Comparison of ENCODE assay signal across 8 cellular contexts in genomic region chr1:204516180-204516879, GRCh38. TPM values are rescaled to one million over a fixed set of nuclear protein-coding genes. Genes with fewer than 3 reads are reported as not detected.
A peak's percentile ranks its signal among the peaks of the same experiment; 100 is the strongest.
DNase-seq lines count a peak whose midpoint lies in the region; ATAC-seq lines count a peak whose summit lies in the region.

Gene MDM4 (plus strand): TSS chr1:204516406. CDS start chr1:204525519, 9,113 bp downstream.

- peak; percentile 64 for ATAC-seq in GM21367 (IDR thresholded peaks at IDR 0.05; ENCODE audit: unreplicated experiment)

- H3K4me3 ChIP-seq in effector memory CD4-positive, alpha-beta T cell (ENCODE audit: insufficient read depth, low read depth, low read length, poor library complexity, severe bottlenecking) = peak within 1 kb of the TSS; percentile 69

- peak within 1 kb of the TSS; percentile 97 for H3K27ac ChIP-seq in effector memory CD4-positive, alpha-beta T cell (ENCODE audit: insufficient read depth, low read length, poor library complexity, severe bottlenecking)

- peaks cover 32% of the 10 kb centered on the region for H3K4me1 ChIP-seq in effector memory CD4-positive, alpha-beta T cell (ENCODE audit: control insufficient read depth, insufficient read depth, low read length, poor library complexity, severe bottlenecking)

- peaks cover 14% of the 10 kb centered on the region for H3K36me3 ChIP-seq in effector memory CD4-positive, alpha-beta T cell (ENCODE audit: control insufficient read depth, insufficient read depth, low read length)

- no peaks in the 10 kb centered on the region for H3K27me3 ChIP-seq in effector memory CD4-positive, alpha-beta T cell (replicated peaks; ENCODE audit: control insufficient read depth, insufficient read depth, low read length, poor library complexity, severe bottlenecking)

- no peaks in the 10 kb centered on the region for H3K9me3 ChIP-seq in effector memory CD4-positive, alpha-beta T cell (ENCODE audit: control insufficient read depth, low read length)

- DNase-seq in COLO668 (lab: John Stamatoyannopoulos, UW; ENCODE audit: unreplicated experiment) (peak; percentile 97), HT1080 (ENCODE audit: low read depth) (peak; percentile 95), lung microvascular endothelial cell (ENCODE audit: low read depth in 2 of 2) (peak; percentile 96)
- peak; percentile 92 for DNase-seq in NK-92 treated with Interleukin-12 subunit alpha and Interleukin-12 subunit beta, amount 100 ng/mL, for 24 hours (lab: John Stamatoyannopoulos, UW)
- peak; percentile 81 to 83 for DNase-seq in activated CD8-positive, alpha-beta memory T cell treated with anti-CD3 and anti-CD28 coated beads for 1 hour (ENCODE audit: extremely low read depth in 1 of 2, low read depth in 1 of 2)
- peak; percentile 88 to 89 (median 88) for DNase-seq in effector memory CD4-positive, alpha-beta T cell
- peak; percentile 77 to 91 (median 88) for DNase-seq in stimulated activated CD4-positive, alpha-beta T cell treated with anti-CD3 and anti-CD28 coated beads, TNF-alpha, amount 100 ng/mL, for 4 hours (ENCODE audit: low read depth in 3 of 3)

RNA-seq across cellular contexts. Expression of gene MDM4, which starts in this region (rescaled TPM):
- total RNA-seq in HT1080 (2014; rRNA removed; shearing (Covaris generic)) = 7.5 and 9.2 TPM in 2 replicates
- 8.4 and 10.3 TPM in 2 replicates for polyA plus RNA-seq in HT1080 (2015; cell fraction: cytosol; rRNA removed)
- polyA plus RNA-seq in HT1080 (2015; cell fraction: nucleus; rRNA removed) = 62.8 and 86.8 TPM in 2 replicates
- total RNA-seq in lung microvascular endothelial cell = 7.0 and 15.9 TPM in 2 replicates

Comparison
In these comparisons a context has a peak if more than half of its experiments do, and no peak if none do; other contexts are left out.
1. Peak in every context shown above with its lines: DNase-seq, ATAC-seq, H3K4me3 ChIP-seq and H3K27ac ChIP-seq.